8 cellular contexts compared by ENCODE assay signal in genomic region chr21:25639167-25639921, GRCh38. TPM values are rescaled to one million over a fixed set of nuclear protein-coding genes. Genes with fewer than 3 reads are reported as not detected.
A peak's percentile ranks its signal among the peaks of the same experiment; 100 is the strongest.
DNase-seq lines count a peak whose midpoint lies in the region; ATAC-seq and TF ChIP-seq lines count a peak whose summit lies in the region.

A gene with protein sequence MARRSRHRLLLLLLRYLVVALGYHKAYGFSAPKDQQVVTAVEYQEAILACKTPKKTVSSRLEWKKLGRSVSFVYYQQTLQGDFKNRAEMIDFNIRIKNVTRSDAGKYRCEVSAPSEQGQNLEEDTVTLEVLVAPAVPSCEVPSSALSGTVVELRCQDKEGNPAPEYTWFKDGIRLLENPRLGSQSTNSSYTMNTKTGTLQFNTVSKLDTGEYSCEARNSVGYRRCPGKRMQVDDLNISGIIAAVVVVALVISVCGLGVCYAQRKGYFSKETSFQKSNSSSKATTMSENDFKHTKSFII (plus strand): TSS chr21:25639258. CDS start chr21:25639822, 564 bp downstream.

- no peaks in the 10 kb centered on the region for H3K9me3 Mint-ChIP-seq in HFFc6
- no peaks in the 10 kb centered on the region for H3K9me3 Mint-ChIP-seq in activated T-cell treated with anti-CD3 and anti-CD28 coated beads, Interleukin-2, amount 50 U/mL, for 4 hours
- H3K9me3 Mint-ChIP-seq in naive thymus-derived CD8-positive, alpha-beta T cell = no peaks in the 10 kb centered on the region

- peak within 1 kb of the TSS; percentile 80 for H3K4me3 Mint-ChIP-seq in HFFc6
- H3K4me3 Mint-ChIP-seq in activated T-cell treated with anti-CD3 and anti-CD28 coated beads, Interleukin-2, amount 50 U/mL, for 4 hours = peak within 1 kb of the TSS; percentile 74
- H3K4me3 Mint-ChIP-seq in naive thymus-derived CD8-positive, alpha-beta T cell = peak within 1 kb of the TSS; percentile 64 to 89 (median 84)

- no peaks in the 10 kb centered on the region for H3K36me3 Mint-ChIP-seq in HFFc6 (ENCODE audit: low read depth)
- H3K36me3 Mint-ChIP-seq in activated T-cell treated with anti-CD3 and anti-CD28 coated beads, Interleukin-2, amount 50 U/mL, for 4 hours (ENCODE audit: insufficient read depth) = no peaks in the 10 kb centered on the region
- H3K36me3 Mint-ChIP-seq in naive thymus-derived CD8-positive, alpha-beta T cell = no peaks in the 10 kb centered on the region

- POLR2A ChIA-PET in naive thymus-derived CD8-positive, alpha-beta T cell (lab: Charles Lee) = interaction anchor here (1.4 kb wide), 1 partner anchor 96 kb away, joined by 5 read pairs; the partner anchor contains the start of genes ATP5PF and GABPA

- no peak within 1 kb of the TSS for H3K27ac ChIP-seq in fibroblast of lung (ENCODE audit: insufficient read depth, low read length)
- H3K27ac ChIP-seq in tibial artery = peak within 1 kb of the TSS; percentile 51 to 65

- no peaks in the 10 kb centered on the region for H3K79me2 ChIP-seq in fibroblast of lung (ENCODE audit: control insufficient read depth, insufficient read depth, low read length)

- peak within 1 kb of the TSS; percentile 83 for H3K4me2 ChIP-seq in fibroblast of lung (ENCODE audit: extremely low read depth, insufficient read depth, low read length)

- no peaks in the 10 kb centered on the region for H4K20me1 ChIP-seq in fibroblast of lung (ENCODE audit: control insufficient read depth, extremely low read depth, insufficient read depth, low read length)

- peak within 1 kb of the TSS; percentile 80 for H2AFZ ChIP-seq in fibroblast of lung (ENCODE audit: low read length)

- peaks cover 29% of the 10 kb centered on the region for H3K4me1 Mint-ChIP-seq in HFFc6 (ENCODE audit: low read depth)
- peaks cover 22% of the 10 kb centered on the region for H3K4me1 Mint-ChIP-seq in activated T-cell treated with anti-CD3 and anti-CD28 coated beads, Interleukin-2, amount 50 U/mL, for 4 hours (ENCODE audit: low read depth)
- peaks cover 7 to 20% (median 18%) of the 10 kb centered on the region in 4 donors for H3K4me1 Mint-ChIP-seq in naive thymus-derived CD8-positive, alpha-beta T cell

- peaks cover 5% of the 10 kb centered on the region for H3K27me3 ChIP-seq in fibroblast of lung (ENCODE audit: control insufficient read depth, insufficient read depth, low read length)
- no peaks in the 10 kb centered on the region for H3K27me3 ChIP-seq in tibial artery

- H3K4me3 ChIP-seq in fibroblast of lung (replicated peaks in 1 of 4; ENCODE audit: control extremely low read depth in 1 of 4, insufficient read depth in 1 of 4, low read depth in 3 of 4, low read length in 4 of 4) (peak within 1 kb of the TSS; percentile 56 to 85 (median 64)), tibial artery (peak within 1 kb of the TSS; percentile 58 to 68)

- TF ChIP-seq CTCF in HFFc6 (IDR thresholded peaks at IDR 0.05) (peak; percentile 31; the same call in 1 of the 2 replicates), fibroblast of lung (conservative IDR thresholded peaks at IDR 0.05 in 1 of 2, IDR thresholded peaks at IDR 0.05 in 1 of 2; ENCODE audit: low read depth in 1 of 2, low read length in 2 of 2) (peak in 1 of 2 donors; percentile 46), tibial artery (IDR thresholded peaks at IDR 0.05) (peak in 1 of 2 experiments; percentile 19)

- DNase-seq in HFFc6 (no peak), NCI-H146 treated with DMSO at 0.1 percent for 48 hours (lab: John Stamatoyannopoulos, UW; ENCODE audit: unreplicated experiment) (peak; percentile 21), fibroblast of lung (ENCODE audit: low read depth in 2 of 2) (peak; percentile 36 to 39), tibial artery (peak; percentile 34 to 67), NCI-H2029 treated with DMSO at 0.1 percent for 48 hours (lab: John Stamatoyannopoulos, UW) (no peak)
- DNase-seq in activated T-cell treated with anti-CD3 and anti-CD28 coated beads, Interleukin-2, amount 50 U/mL, for 4 hours = peak; percentile 38
- DNase-seq in naive thymus-derived CD8-positive, alpha-beta T cell = peak; percentile 19 to 74 (median 44)

- peak; percentile 82 for ATAC-seq in GM18498 (IDR thresholded peaks at IDR 0.05; ENCODE audit: unreplicated experiment)
- ATAC-seq in activated T-cell treated with anti-CD3 and anti-CD28 coated beads, Interleukin-2, amount 50 U/mL, for 4 hours = peak; percentile 84 to 88
- peak; percentile 89 to 92 for ATAC-seq in naive thymus-derived CD8-positive, alpha-beta T cell

- intact Hi-C loops in tibial artery (cut with DNase I; ENCODE audit: low total_unique reads) = no loop called here

- H3K4me1 ChIP-seq in fibroblast of lung (ENCODE audit: control insufficient read depth, extremely low read depth, insufficient read depth, low read length) (peaks cover 2% of the 10 kb centered on the region), tibial artery (peaks cover 0 to 22% (median 9%) of the 10 kb centered on the region in 4 donors)

- no peaks in the 10 kb centered on the region for H3K9me3 ChIP-seq in fibroblast of lung (ENCODE audit: control insufficient read depth, insufficient read depth, low read depth, low read length)
- H3K9me3 ChIP-seq in tibial artery = no peaks in the 10 kb centered on the region

- no peaks in the 10 kb centered on the region for H3K36me3 ChIP-seq in fibroblast of lung (ENCODE audit: control insufficient read depth, insufficient read depth, low read length)
- H3K36me3 ChIP-seq in tibial artery = no peaks in the 10 kb centered on the region

- peak within 1 kb of the TSS; percentile 13 for H3K9ac ChIP-seq in fibroblast of lung (ENCODE audit: insufficient read depth, low read length)

- no peak within 1 kb of the TSS for H3K27ac Mint-ChIP-seq in HFFc6
- peak within 1 kb of the TSS in 5 of 10 donors; percentile 1 to 53 (median 12) for H3K27ac Mint-ChIP-seq in naive thymus-derived CD8-positive, alpha-beta T cell

- H3K27me3 Mint-ChIP-seq in HFFc6 (ENCODE audit: insufficient read depth) = peaks cover 26% of the 10 kb centered on the region
- peaks cover 29% of the 10 kb centered on the region for H3K27me3 Mint-ChIP-seq in activated T-cell treated with anti-CD3 and anti-CD28 coated beads, Interleukin-2, amount 50 U/mL, for 4 hours (ENCODE audit: low read depth)
- peaks cover 29 to 56% (median 37%) of the 10 kb centered on the region in 5 donors for H3K27me3 Mint-ChIP-seq in naive thymus-derived CD8-positive, alpha-beta T cell

RNA-seq across cellular contexts. Expression of the gene that starts here (rescaled TPM):
- total RNA-seq in HFFc6 (2021; fragmentation: NEBNext Ultra II Directional; extraction: Animal tissue kit (Norgen Biotek cat#: 25700)) = under 1 TPM in 5 of 6 experiments, not detected in 1; 0.19 to 0.48 (median 0.31) TPM
- under 1 TPM; 0.13 to 0.46 (median 0.29) TPM for total RNA-seq in activated T-cell treated with anti-CD3 and anti-CD28 coated beads, Interleukin-2, amount 50 U/mL, for 4 hours
- 1.0 and 2.1 TPM in 2 replicates for total RNA-seq in fibroblast of lung
- polyA plus RNA-seq in fibroblast of lung = 1.4 and 2.3 TPM in 2 replicates
- 1.0 and 2.6 TPM in 2 replicates for polyA plus RNA-seq in fibroblast of lung (2012)
- polyA minus RNA-seq in fibroblast of lung (ENCODE audit: low replicate concordance) = 0.16 and 2.6 TPM in 2 replicates
- under 1 TPM; 0.19 to 0.23 TPM for total RNA-seq in naive thymus-derived CD8-positive, alpha-beta T cell
- under 1 TPM in 2 of 3 donors, not detected in 1; 0.05 to 0.21 TPM for polyA plus RNA-seq in naive thymus-derived CD8-positive, alpha-beta T cell

Comparison
In these comparisons a context has a peak if more than half of its experiments do, and no peak if none do; other contexts are left out.
1. Peak in DNase-seq and ATAC-seq in activated T-cell treated with anti-CD3 and anti-CD28 coated beads, Interleukin-2, amount 50 U/mL, for 4 hours; RNA of the gene not detected or under 1 TPM.
2. Peak in DNase-seq and ATAC-seq in naive thymus-derived CD8-positive, alpha-beta T cell; RNA of the gene not detected or under 1 TPM.
3. DNase-seq: peak in NCI-H146 treated with DMSO at 0.1 percent for 48 hours (single experiment), fibroblast of lung (2 of 2) and tibial artery (2 of 2); none in HFFc6 (single experiment) and NCI-H2029 treated with DMSO at 0.1 percent for 48 hours (single experiment).
4. Peak in every context shown above with its lines, with median percentiles within 50 percentile points of each other: ATAC-seq and H3K4me3 Mint-ChIP-seq.